In the genomic region with DNA sequence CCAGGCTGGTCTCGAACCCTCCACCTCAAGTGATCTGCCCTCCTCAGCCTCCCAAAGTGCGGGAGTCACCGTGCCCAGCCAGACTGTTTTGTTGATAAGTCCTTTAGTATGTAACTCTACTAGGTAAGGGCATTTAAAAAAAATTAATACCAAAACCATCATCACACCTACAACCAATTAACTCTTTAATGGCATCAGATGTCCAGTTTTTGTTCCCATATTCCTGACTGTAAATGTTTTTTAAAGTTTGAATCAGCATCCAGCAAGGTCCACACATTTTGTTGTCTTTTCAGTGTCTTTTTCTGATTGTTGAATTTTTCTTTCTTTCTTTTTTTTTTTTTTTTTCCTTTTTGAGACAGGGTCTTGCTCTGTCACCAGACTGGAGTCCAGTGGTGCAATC, we compare ENCODE assay signal across 19 cellular contexts. TPM values are rescaled to one million over a fixed set of nuclear protein-coding genes. Genes with fewer than 3 reads are reported as not detected.
DNase-seq lines count a peak whose midpoint lies in the region; ATAC-seq, FAIRE-seq and TF ChIP-seq lines count a peak whose summit lies in the region.
"Had no signal": no experiment of that assay in that cellular context is flagged by ENCODE, and none has a peak within 500 bp of the region (broad histone marks: within the 10 kb centered on the region; RNA-seq: fewer than 3 reads in every experiment).

No MANE protein-coding gene starts in this region.

- H3K4me3 Mint-ChIP-seq in nephron progenitor cell: no peak overlapping the region
- H3K4me3 Mint-ChIP-seq: CD8-positive, alpha-beta memory T cell had no signal

- no peak overlapping the region for H3K4me2 ChIP-seq in HepG2 (ENCODE audit: low read depth, low read length)
- H3K4me2 ChIP-seq: A549 had no signal

- 95% methylated on average over 3 of the region's 3 CpGs for WGBS in HepG2 (ENCODE audit: low lambda C conversion rate)
- no CpG with 5 or more reads among the region's 3 CpGs for WGBS in right lobe of liver (ENCODE audit: insufficient coverage, low coverage, low lambda C conversion rate, missing lambda C conversion rate)
- 93 to 99% (median 98%) methylated on average over 3 of the region's 3 CpGs for WGBS in spleen, 5 donors

- FAIRE-seq in HepG2 (lab: Jason Lieb, UNC) (no peak), GM12891 (lab: Jason Lieb, UNC) (no peak)
- FAIRE-seq: A549, D721Med, G401.6, GM12892, GM18507 had no signal

- H3K4me1 Mint-ChIP-seq in nephron progenitor cell: peaks cover 34% of the 10 kb centered on the region

- H3K27ac Mint-ChIP-seq in nephron progenitor cell: peak overlapping the region; percentile 66
- H3K27ac Mint-ChIP-seq: CD8-positive, alpha-beta memory T cell had no signal

- H3K27me3 Mint-ChIP-seq in nephron progenitor cell (ENCODE audit: low read depth, poor library complexity): peaks cover 7% of the 10 kb centered on the region

- H3K36me3 Mint-ChIP-seq in nephron progenitor cell (ENCODE audit: low read depth): peaks cover 42% of the 10 kb centered on the region

- intact Hi-C loops in HepG2 (cut with micrococcal nuclease; ENCODE audit: unreplicated experiment) (no loop called here), right lobe of liver (cut with DNase I) (no loop called here), spleen (cut with DNase I; ENCODE audit: low total_unique reads) (no loop called here)

- no peak for TF ChIP-seq RAD21 in HepG2 (CRISPR knock-in tag; IDR thresholded peaks at IDR 0.05)

- H3K27me3 ChIP-seq in HepG2 (ENCODE audit: control insufficient read depth in 1 of 2, insufficient read depth in 2 of 2, low read length in 2 of 2) (no peaks in the 10 kb centered on the region), right lobe of liver (no peaks in the 10 kb centered on the region), spleen (replicated peaks in 1 of 7) (no peaks in the 10 kb centered on the region)

- H3K9me3 ChIP-seq in HepG2 (ENCODE audit: low read length): no peaks in the 10 kb centered on the region
- no peaks in the 10 kb centered on the region for H3K9me3 ChIP-seq in right lobe of liver
- no peaks in the 10 kb centered on the region for H3K9me3 ChIP-seq in spleen
- H3K9me3 ChIP-seq: A549, Caco-2, HAP-1 had no signal

- CTCF ChIA-PET in HepG2 (lab: Yijun Ruan, JAX; ENCODE audit: low intra/inter-chr PET ratio, low total read pairs): no interaction called here

- H3K4me1 ChIP-seq in HepG2 (ENCODE audit: insufficient read depth, low read length) (peaks cover 22% of the 10 kb centered on the region), right lobe of liver (peaks cover 0 to 17% (median 5%) of the 10 kb centered on the region in 4 donors), spleen (peaks cover 18 to 62% (median 48%) of the 10 kb centered on the region in 6 donors)
- H3K4me1 ChIP-seq: HAP-1 had no signal

- POLR2A ChIA-PET in HepG2 (lab: Yijun Ruan, JAX): no interaction called here

- H3K36me3 ChIP-seq in HepG2 (replicated peaks in 1 of 2; ENCODE audit: control insufficient read depth in 1 of 2, insufficient read depth in 2 of 2, low read length in 2 of 2) (peaks cover 1 to 2% of the 10 kb centered on the region in 2 experiments; a peak in 2 of 5 replicates), right lobe of liver (peaks cover 0 to 31% (median 2%) of the 10 kb centered on the region in 4 donors), spleen (peaks cover 0 to 87% (median 15%) of the 10 kb centered on the region in 6 donors)
- H3K36me3 ChIP-seq: HAP-1 had no signal

- TF ChIP-seq POLR2A in HepG2 (IDR thresholded peaks at IDR 0.05; ENCODE audit: insufficient read depth in 1 of 2, low read depth in 2 of 2, low read length in 2 of 2) (no peak), right lobe of liver (IDR thresholded peaks at IDR 0.05) (no peak), spleen (IDR thresholded peaks at IDR 0.05) (no peak), GM12891 (IDR thresholded peaks at IDR 0.05; ENCODE audit: low read depth, low read length) (no peak)

- in situ Hi-C loops in HepG2 (cut with HindIII; ENCODE audit: extremely low pct_ligation_motif_present, low pct_unique_long_range_greater_than_20kb): no loop called here

- no peaks in the 10 kb centered on the region for H4K20me1 ChIP-seq in HepG2 (ENCODE audit: insufficient read depth, low read length)

- no peak for TF ChIP-seq EP300 in HepG2 (IDR thresholded peaks at IDR 0.05; ENCODE audit: low read depth in 2 of 2, low read length in 2 of 2)
- TF ChIP-seq EP300 in HepG2 (CRISPR knock-in tag; IDR thresholded peaks at IDR 0.05; ENCODE audit: borderline replicate concordance): no peak

- TF ChIP-seq CTCF in HepG2 (CRISPR knock-in tag; IDR thresholded peaks at IDR 0.05) (no peak), right lobe of liver (IDR thresholded peaks at IDR 0.05) (no peak), nephron progenitor cell (IDR thresholded peaks at IDR 0.05) (no peak), spleen (IDR thresholded peaks at IDR 0.05 in 8 of 11, conservative IDR thresholded peaks at IDR 0.05 in 3 of 11) (no peak)

- H3K27ac ChIP-seq in HepG2 (ENCODE audit: extremely low read length, insufficient read depth, low read length): no peak overlapping the region
- no peak overlapping the region for H3K27ac ChIP-seq in right lobe of liver
- peak overlapping the region in 3 of 8 donors; percentile 19 to 93 (median 87) for H3K27ac ChIP-seq in spleen
- H3K27ac ChIP-seq: 22Rv1, A549, GM23248 had no signal

- H3K9ac ChIP-seq in HepG2 (ENCODE audit: insufficient read depth, low read depth, low read length): no peak overlapping the region
- H3K9ac ChIP-seq: GM23248 had no signal

- DNase-seq in HepG2 (ENCODE audit: low spot score) (no peak), right lobe of liver (no peak), nephron progenitor cell (no peak), spleen (peak; percentile 59), GM12891 (ENCODE audit: insufficient read length, low spot score) (no peak), NCI-H2196 treated with DMSO at 0.1 percent for 48 hours (lab: John Stamatoyannopoulos, UW; ENCODE audit: unreplicated experiment) (no peak)
- DNase-seq: AML-193; Caco-2; CD8-positive, alpha-beta memory T cell; GM23248; KG1 had no signal

- H3K4me3 ChIP-seq in HepG2 (replicated peaks in 1 of 3; ENCODE audit: insufficient read depth in 1 of 3, low read depth in 2 of 3, low read length in 3 of 3) (no peak overlapping the region), right lobe of liver (no peak overlapping the region), spleen (no peak overlapping the region)
- H3K4me3 ChIP-seq: A549, GM23248, HAP-1 had no signal

- no peaks in the 10 kb centered on the region for H3K9me3 Mint-ChIP-seq in nephron progenitor cell
- H3K9me3 Mint-ChIP-seq: CD8-positive, alpha-beta memory T cell had no signal

- no peak overlapping the region for H2AFZ ChIP-seq in HepG2 (ENCODE audit: low read length)
- H2AFZ ChIP-seq: GM23248 had no signal

- BruUV-seq in HepG2 (replicated peaks; lab: Mats Ljungman, UMichigan): no TSS peak

- ATAC-seq in HepG2: no peak
- ATAC-seq in right lobe of liver: no peak
- ATAC-seq in HG02610 (IDR thresholded peaks at IDR 0.05; ENCODE audit: unreplicated experiment): no peak
- ATAC-seq: A549 had no signal

- peaks cover 21% of the 10 kb centered on the region for H3K79me2 ChIP-seq in HepG2 (ENCODE audit: insufficient read depth, low read length)

RNA-seq across cellular contexts. Expression of a gene that starts 5.6 kb away (rescaled TPM):
- total RNA-seq in HepG2 (2016; rRNA removed; fragmentation: Illumina TruSeq; extraction: Trizol) (124 and 225 TPM in 2 replicates), right lobe of liver (100 to 1,000 TPM; 123 to 335 (median 245) TPM), spleen (100 to 1,000 TPM; 273 to 616 (median 435) TPM)
- total RNA-seq in HepG2 (2016; cell fraction: cytosol; rRNA removed; fragmentation: Illumina TruSeq; extraction: Trizol; ENCODE audit: low read depth): 222 and 258 TPM in 2 replicates
- total RNA-seq in HepG2 (2016; cell fraction: insoluble cytoplasmic fraction; rRNA removed; fragmentation: Illumina TruSeq; extraction: Trizol): 102 and 228 TPM in 2 replicates
- 261 and 289 TPM in 2 replicates for total RNA-seq in HepG2 (2016; cell fraction: membrane; rRNA removed; fragmentation: Illumina TruSeq; extraction: Trizol)
- 141 and 165 TPM in 2 replicates for total RNA-seq in HepG2 (2016; cell fraction: nucleus; rRNA removed; fragmentation: Illumina TruSeq; extraction: Trizol)
- polyA plus RNA-seq in HepG2 (2011; rRNA removed) (121 and 149 TPM in 2 replicates), spleen (100 to 1,000 TPM; 144 to 364 (median 279) TPM)
- polyA plus RNA-seq in HepG2 (2011; cell fraction: cytosol; rRNA removed): 105 and 151 TPM in 2 replicates
- polyA plus RNA-seq in HepG2 (2011; cell fraction: nucleus; rRNA removed): 256 and 257 TPM in 2 replicates
- 143 and 177 TPM in 2 replicates for polyA plus RNA-seq in HepG2 (2012)
- 245 and 266 TPM in 2 replicates for polyA plus RNA-seq in HepG2 (2016; cell fraction: cytosol; fragmentation: Illumina TruSeq; extraction: Trizol; ENCODE audit: low read depth)
- 107 and 130 TPM in 2 replicates for polyA plus RNA-seq in HepG2 (2016; cell fraction: insoluble cytoplasmic fraction; fragmentation: Illumina TruSeq; extraction: Trizol; ENCODE audit: low read depth)
- 257 and 263 TPM in 2 replicates for polyA plus RNA-seq in HepG2 (2016; cell fraction: membrane; fragmentation: Illumina TruSeq; extraction: Trizol; ENCODE audit: low read depth)
- polyA plus RNA-seq in HepG2 (2016; cell fraction: nucleus; fragmentation: Illumina TruSeq; extraction: Trizol; ENCODE audit: insufficient read depth, low read depth): 289 and 295 TPM in 2 replicates
- polyA minus RNA-seq in HepG2 (2011; rRNA and poly(A)+ RNA removed; ENCODE audit: low replicate concordance): 0.65 and 115 TPM in 2 replicates
- polyA minus RNA-seq in HepG2 (2011; cell fraction: cytosol; rRNA and poly(A)+ RNA removed): 72.8 and 82.9 TPM in 2 replicates
- polyA minus RNA-seq in HepG2 (2011; cell fraction: nucleus; rRNA and poly(A)+ RNA removed): 27.6 and 29.2 TPM in 2 replicates
- polyA plus RNA-seq in GM12891 (2012; ENCODE audit: low read depth, missing spikeins): 1.4 TPM

RNA-seq across cellular contexts. Expression of a gene that starts 9.8 kb away (rescaled TPM):
- total RNA-seq in HepG2 (2016; rRNA removed; fragmentation: Illumina TruSeq; extraction: Trizol) (1.7 and 10.1 TPM in 2 replicates), right lobe of liver (10 to 100 TPM in 3 of 6 experiments, 1 to 10 TPM in 3; 5.3 to 18.0 (median 10.9) TPM), spleen (10 to 100 TPM; 18.9 to 44.2 (median 42.8) TPM)
- 2.9 TPM in 2 replicates for total RNA-seq in HepG2 (2016; cell fraction: cytosol; rRNA removed; fragmentation: Illumina TruSeq; extraction: Trizol; ENCODE audit: low read depth)
- total RNA-seq in HepG2 (2016; cell fraction: insoluble cytoplasmic fraction; rRNA removed; fragmentation: Illumina TruSeq; extraction: Trizol): 2.5 and 10.4 TPM in 2 replicates
- total RNA-seq in HepG2 (2016; cell fraction: membrane; rRNA removed; fragmentation: Illumina TruSeq; extraction: Trizol): 3.9 and 4.3 TPM in 2 replicates
- total RNA-seq in HepG2 (2016; cell fraction: nucleus; rRNA removed; fragmentation: Illumina TruSeq; extraction: Trizol): 12.9 and 16.5 TPM in 2 replicates
- polyA plus RNA-seq in HepG2 (2011; rRNA removed) (3.0 and 3.3 TPM in 2 replicates), spleen (10 to 100 TPM; 25.0 to 99.2 (median 89.9) TPM)
- 0.79 and 1.6 TPM in 2 replicates for polyA plus RNA-seq in HepG2 (2011; cell fraction: cytosol; rRNA removed)
- polyA plus RNA-seq in HepG2 (2011; cell fraction: nucleus; rRNA removed): 33.2 and 45.9 TPM in 2 replicates
- polyA plus RNA-seq in HepG2 (2012): 4.9 and 5.2 TPM in 2 replicates
- 4.8 and 4.9 TPM in 2 replicates for polyA plus RNA-seq in HepG2 (2016; cell fraction: cytosol; fragmentation: Illumina TruSeq; extraction: Trizol; ENCODE audit: low read depth)
- 3.3 and 3.5 TPM in 2 replicates for polyA plus RNA-seq in HepG2 (2016; cell fraction: insoluble cytoplasmic fraction; fragmentation: Illumina TruSeq; extraction: Trizol; ENCODE audit: low read depth)
- 4.3 and 6.1 TPM in 2 replicates for polyA plus RNA-seq in HepG2 (2016; cell fraction: membrane; fragmentation: Illumina TruSeq; extraction: Trizol; ENCODE audit: low read depth)
- 61.4 and 74.8 TPM in 2 replicates for polyA plus RNA-seq in HepG2 (2016; cell fraction: nucleus; fragmentation: Illumina TruSeq; extraction: Trizol; ENCODE audit: insufficient read depth, low read depth)
- polyA minus RNA-seq in HepG2 (2011; rRNA and poly(A)+ RNA removed; ENCODE audit: low replicate concordance): 0.14 and 0.50 TPM in 2 replicates
- polyA minus RNA-seq in HepG2 (2011; cell fraction: cytosol; rRNA and poly(A)+ RNA removed): not detected in 2 replicates
- 3.1 and 4.0 TPM in 2 replicates for polyA minus RNA-seq in HepG2 (2011; cell fraction: nucleus; rRNA and poly(A)+ RNA removed)
- polyA plus RNA-seq in GM12891 (2012; ENCODE audit: low read depth, missing spikeins): 0.94 TPM

RNA-seq across cellular contexts. Expression of a gene that starts 21.8 kb away (rescaled TPM):
- 2,345 and 2,734 TPM in 2 replicates for total RNA-seq in HepG2 (2016; rRNA removed; fragmentation: Illumina TruSeq; extraction: Trizol)
- total RNA-seq in HepG2 (2016; cell fraction: cytosol; rRNA removed; fragmentation: Illumina TruSeq; extraction: Trizol; ENCODE audit: low read depth): 3,922 and 3,962 TPM in 2 replicates
- 2,320 and 2,893 TPM in 2 replicates for total RNA-seq in HepG2 (2016; cell fraction: insoluble cytoplasmic fraction; rRNA removed; fragmentation: Illumina TruSeq; extraction: Trizol)
- 5,292 and 5,634 TPM in 2 replicates for total RNA-seq in HepG2 (2016; cell fraction: membrane; rRNA removed; fragmentation: Illumina TruSeq; extraction: Trizol)
- 817 and 896 TPM in 2 replicates for total RNA-seq in HepG2 (2016; cell fraction: nucleus; rRNA removed; fragmentation: Illumina TruSeq; extraction: Trizol)
- 2,839 and 2,896 TPM in 2 replicates for polyA plus RNA-seq in HepG2 (2011; rRNA removed)
- 6,087 and 6,094 TPM in 2 replicates for polyA plus RNA-seq in HepG2 (2011; cell fraction: cytosol; rRNA removed)
- 1,822 and 1,919 TPM in 2 replicates for polyA plus RNA-seq in HepG2 (2011; cell fraction: nucleus; rRNA removed)
- 3,444 and 3,595 TPM in 2 replicates for polyA plus RNA-seq in HepG2 (2012)
- polyA plus RNA-seq in HepG2 (2016; cell fraction: cytosol; fragmentation: Illumina TruSeq; extraction: Trizol; ENCODE audit: low read depth): 4,821 and 5,462 TPM in 2 replicates
- polyA plus RNA-seq in HepG2 (2016; cell fraction: insoluble cytoplasmic fraction; fragmentation: Illumina TruSeq; extraction: Trizol; ENCODE audit: low read depth): 3,269 and 3,282 TPM in 2 replicates
- polyA plus RNA-seq in HepG2 (2016; cell fraction: membrane; fragmentation: Illumina TruSeq; extraction: Trizol; ENCODE audit: low read depth): 6,240 and 6,461 TPM in 2 replicates
- 1,822 and 1,918 TPM in 2 replicates for polyA plus RNA-seq in HepG2 (2016; cell fraction: nucleus; fragmentation: Illumina TruSeq; extraction: Trizol; ENCODE audit: insufficient read depth, low read depth)
- 1,415 and 1,765 TPM in 2 replicates for polyA minus RNA-seq in HepG2 (2011; rRNA and poly(A)+ RNA removed; ENCODE audit: low replicate concordance)
- 470 and 550 TPM in 2 replicates for polyA minus RNA-seq in HepG2 (2011; cell fraction: cytosol; rRNA and poly(A)+ RNA removed)
- polyA minus RNA-seq in HepG2 (2011; cell fraction: nucleus; rRNA and poly(A)+ RNA removed): 202 and 266 TPM in 2 replicates
- 1,000 to 10,000 TPM in 2 of 6 experiments, 100 to 1,000 TPM in 4; 417 to 1,739 (median 617) TPM for total RNA-seq in right lobe of liver
- 1,000 to 10,000 TPM; 1,555 to 3,509 (median 2,434) TPM for total RNA-seq in spleen
- over 10,000 TPM in 2 of 3 donors, 1,000 to 10,000 TPM in 1; 8,326 to 12,835 (median 11,104) TPM for polyA plus RNA-seq in spleen
- 6,855 TPM for polyA plus RNA-seq in GM12891 (2012; ENCODE audit: low read depth, missing spikeins)

RNA-seq across cellular contexts. Expression of a gene that starts 30.6 kb away (rescaled TPM):
- 2,601 and 3,137 TPM in 2 replicates for total RNA-seq in HepG2 (2016; rRNA removed; fragmentation: Illumina TruSeq; extraction: Trizol)
- total RNA-seq in HepG2 (2016; cell fraction: cytosol; rRNA removed; fragmentation: Illumina TruSeq; extraction: Trizol; ENCODE audit: low read depth): 4,258 and 4,636 TPM in 2 replicates
- total RNA-seq in HepG2 (2016; cell fraction: insoluble cytoplasmic fraction; rRNA removed; fragmentation: Illumina TruSeq; extraction: Trizol): 2,656 and 3,295 TPM in 2 replicates
- total RNA-seq in HepG2 (2016; cell fraction: membrane; rRNA removed; fragmentation: Illumina TruSeq; extraction: Trizol): 7,013 and 7,095 TPM in 2 replicates
- 1,096 and 1,183 TPM in 2 replicates for total RNA-seq in HepG2 (2016; cell fraction: nucleus; rRNA removed; fragmentation: Illumina TruSeq; extraction: Trizol)
- 3,407 and 3,954 TPM in 2 replicates for polyA plus RNA-seq in HepG2 (2011; rRNA removed)
- 2,986 and 5,309 TPM in 2 replicates for polyA plus RNA-seq in HepG2 (2011; cell fraction: cytosol; rRNA removed)
- polyA plus RNA-seq in HepG2 (2011; cell fraction: nucleus; rRNA removed): 2,708 and 2,782 TPM in 2 replicates
- polyA plus RNA-seq in HepG2 (2012): 2,954 and 4,264 TPM in 2 replicates
- polyA plus RNA-seq in HepG2 (2016; cell fraction: cytosol; fragmentation: Illumina TruSeq; extraction: Trizol; ENCODE audit: low read depth): 5,376 and 5,987 TPM in 2 replicates
- polyA plus RNA-seq in HepG2 (2016; cell fraction: insoluble cytoplasmic fraction; fragmentation: Illumina TruSeq; extraction: Trizol; ENCODE audit: low read depth): 3,762 and 3,802 TPM in 2 replicates
- 7,707 and 8,057 TPM in 2 replicates for polyA plus RNA-seq in HepG2 (2016; cell fraction: membrane; fragmentation: Illumina TruSeq; extraction: Trizol; ENCODE audit: low read depth)
- 2,294 and 2,333 TPM in 2 replicates for polyA plus RNA-seq in HepG2 (2016; cell fraction: nucleus; fragmentation: Illumina TruSeq; extraction: Trizol; ENCODE audit: insufficient read depth, low read depth)
- 2,394 and 2,613 TPM in 2 replicates for polyA minus RNA-seq in HepG2 (2011; rRNA and poly(A)+ RNA removed; ENCODE audit: low replicate concordance)
- 898 and 937 TPM in 2 replicates for polyA minus RNA-seq in HepG2 (2011; cell fraction: cytosol; rRNA and poly(A)+ RNA removed)
- 1,540 and 1,647 TPM in 2 replicates for polyA minus RNA-seq in HepG2 (2011; cell fraction: nucleus; rRNA and poly(A)+ RNA removed)
- total RNA-seq in right lobe of liver: 100 to 1,000 TPM; 675 to 992 (median 801) TPM
- total RNA-seq in spleen: 1,000 to 10,000 TPM; 2,521 to 3,132 (median 2,768) TPM
- polyA plus RNA-seq in spleen: 1,000 to 10,000 TPM; 6,561 to 7,408 (median 7,261) TPM
- polyA plus RNA-seq in GM12891 (2012; ENCODE audit: low read depth, missing spikeins): 6,963 TPM

RNA-seq across cellular contexts. Expression of a gene that starts 44.0 kb away (rescaled TPM):
- total RNA-seq in HepG2 (2016; rRNA removed; fragmentation: Illumina TruSeq; extraction: Trizol) (0.58 and 1.5 TPM in 2 replicates), right lobe of liver (1 to 10 TPM in 5 of 6 experiments, under 1 TPM in 1; 0.80 to 4.4 (median 2.3) TPM), spleen (10 to 100 TPM; 11.2 to 32.8 (median 24.1) TPM)
- 2.3 and 2.9 TPM in 2 replicates for total RNA-seq in HepG2 (2016; cell fraction: cytosol; rRNA removed; fragmentation: Illumina TruSeq; extraction: Trizol; ENCODE audit: low read depth)
- 0.67 and 1.4 TPM in 2 replicates for total RNA-seq in HepG2 (2016; cell fraction: insoluble cytoplasmic fraction; rRNA removed; fragmentation: Illumina TruSeq; extraction: Trizol)
- 2.2 and 2.3 TPM in 2 replicates for total RNA-seq in HepG2 (2016; cell fraction: membrane; rRNA removed; fragmentation: Illumina TruSeq; extraction: Trizol)
- 1.3 and 2.9 TPM in 2 replicates for total RNA-seq in HepG2 (2016; cell fraction: nucleus; rRNA removed; fragmentation: Illumina TruSeq; extraction: Trizol)
- polyA plus RNA-seq in HepG2 (2011; rRNA removed) (2.6 and 3.0 TPM in 2 replicates), spleen (10 to 100 TPM; 16.4 to 26.4 (median 19.9) TPM)
- 1.1 and 1.7 TPM in 2 replicates for polyA plus RNA-seq in HepG2 (2011; cell fraction: cytosol; rRNA removed)
- polyA plus RNA-seq in HepG2 (2011; cell fraction: nucleus; rRNA removed): 5.2 and 6.9 TPM in 2 replicates
- 2.0 and 4.6 TPM in 2 replicates for polyA plus RNA-seq in HepG2 (2012)
- polyA plus RNA-seq in HepG2 (2016; cell fraction: cytosol; fragmentation: Illumina TruSeq; extraction: Trizol; ENCODE audit: low read depth): 4.2 and 4.4 TPM in 2 replicates
- 2.3 and 2.4 TPM in 2 replicates for polyA plus RNA-seq in HepG2 (2016; cell fraction: insoluble cytoplasmic fraction; fragmentation: Illumina TruSeq; extraction: Trizol; ENCODE audit: low read depth)
- 2.5 and 3.6 TPM in 2 replicates for polyA plus RNA-seq in HepG2 (2016; cell fraction: membrane; fragmentation: Illumina TruSeq; extraction: Trizol; ENCODE audit: low read depth)
- 7.4 and 8.8 TPM in 2 replicates for polyA plus RNA-seq in HepG2 (2016; cell fraction: nucleus; fragmentation: Illumina TruSeq; extraction: Trizol; ENCODE audit: insufficient read depth, low read depth)
- 1.2 and 1.7 TPM in 2 replicates for polyA minus RNA-seq in HepG2 (2011; rRNA and poly(A)+ RNA removed; ENCODE audit: low replicate concordance)
- 0.79 and 2.5 TPM in 2 replicates for polyA minus RNA-seq in HepG2 (2011; cell fraction: cytosol; rRNA and poly(A)+ RNA removed)
- 0.90 and 1.1 TPM in 2 replicates for polyA minus RNA-seq in HepG2 (2011; cell fraction: nucleus; rRNA and poly(A)+ RNA removed)
- 6.8 TPM for polyA plus RNA-seq in GM12891 (2012; ENCODE audit: low read depth, missing spikeins)
